27 cellular contexts compared by ENCODE assay signal in genomic region chr7:148442933-148443332, GRCh38.
"Had no signal": no experiment of that assay in that cellular context is flagged by ENCODE, and none has a peak within 500 bp of the region (broad histone marks: within the 10 kb centered on the region; RNA-seq: fewer than 3 reads in every experiment).

No MANE protein-coding gene starts in this region.

- H3K4me3 ChIP-seq: cardiac muscle cell, coronary artery, dorsolateral prefrontal cortex had no signal

- H3K36me3 ChIP-seq: cardiac muscle cell had no signal

- H3K27ac ChIP-seq: cardiac muscle cell, coronary artery, dorsolateral prefrontal cortex, VCaP had no signal

- ATAC-seq: activated T-cell treated with anti-CD3 and anti-CD28 coated beads, Interleukin-2, amount 50 U/mL, for 4 hours; activated T-helper 17 cell treated with anti-CD3 and anti-CD28 coated beads, Interleukin-2, amount 50 U/mL, for 72 hours; esophagus mucosa; WTC11 had no signal

- H3K27me3 ChIP-seq: cardiac muscle cell, dorsolateral prefrontal cortex had no signal

- DNase-seq: activated CD4-positive, alpha-beta memory T cell treated with anti-CD3 and anti-CD28 coated beads, Interleukin-2, amount 10 ng/mL, durations not matched to agents 7 days and 5 days; activated CD4-positive, alpha-beta T cell treated with anti-CD3 and anti-CD28 coated beads for 1 hour; activated CD4-positive, alpha-beta T cell treated with anti-CD3 and anti-CD28 coated beads for 4 hours; activated CD4-positive, alpha-beta T cell treated with anti-CD3 and anti-CD28 coated beads, Interleukin-2, amount 10 ng/mL, durations not matched to agents 7 days and 5 days; activated CD4-positive, alpha-beta T cell treated with anti-CD3 and anti-CD28 coated beads, Interleukin-2, amount 50 U/mL, for 4 hours; activated effector memory CD4-positive, alpha-beta T cell treated with Interleukin-2 at 50 U/mL for 16 hours; activated gamma-delta T cell treated with Interleukin-2 at 50 U/mL for 16 hours; activated naive CD4-positive, alpha-beta T cell treated with anti-CD3 and anti-CD28 coated beads, Interleukin-2, amount 50 U/mL, for 16 hours; activated naive CD4-positive, alpha-beta T cell treated with Interleukin-2 at 50 U/mL for 16 hours; activated T-cell treated with anti-CD3 and anti-CD28 coated beads, Interleukin-2, amount 50 U/mL, for 4 hours; amniotic stem cell; anterior cingulate cortex; central memory CD4-positive, alpha-beta T cell; cerebellar nuclear complex; dorsolateral prefrontal cortex; effector memory CD4-positive, alpha-beta T cell; endodermal cell; foreskin fibroblast; T-helper 2 cell had no signal

- FAIRE-seq: astrocyte, frontal cortex had no signal
